In genomic region chr10:95430231-95430951, GRCh38 we compare ENCODE assay signal across 8 cellular contexts.
DNase-seq lines count a peak whose midpoint lies in the region; ATAC-seq lines count a peak whose summit lies in the region.

No MANE protein-coding gene starts in this region.

- ATAC-seq in GM18499 (IDR thresholded peaks at IDR 0.05; ENCODE audit: insufficient read depth, unreplicated experiment), result peak; percentile 51
- peak; percentile 79 for ATAC-seq in HG02840 (IDR thresholded peaks at IDR 0.05; ENCODE audit: low FRiP score, unreplicated experiment)
- peak; percentile 90 for ATAC-seq in memory B cell (ENCODE audit: low read depth)

- H3K9me3 Mint-ChIP-seq in memory B cell, result no peaks in the 10 kb centered on the region

- H3K27ac ChIP-seq in stomach smooth muscle (ENCODE audit: low read length), result peak overlapping the region; percentile 78

- H3K36me3 Mint-ChIP-seq in memory B cell, result no peaks in the 10 kb centered on the region

- H3K4me3 ChIP-seq in stomach smooth muscle (ENCODE audit: low read length in 2 of 2), result peak overlapping the region in 1 of 2 donors; percentile 8

- peak; percentile 83 for DNase-seq in AG20443 (ENCODE audit: low spot score)
- DNase-seq in NCI-H146 treated with DMSO at 0.1 percent for 48 hours (lab: John Stamatoyannopoulos, UW; ENCODE audit: unreplicated experiment), result peak; percentile 26
- peak; percentile 3 to 10 for DNase-seq in activated CD4-positive, alpha-beta T cell treated with anti-CD3 and anti-CD28 coated beads for 24 hours (ENCODE audit: low read depth in 2 of 2)
- DNase-seq in dermis blood vessel endothelial cell, result peak; percentile 81
- peak; percentile 32 to 58 for DNase-seq in memory B cell (ENCODE audit: low spot score in 2 of 2)

- peaks cover 6% of the 10 kb centered on the region for H3K4me1 Mint-ChIP-seq in memory B cell

- no peak overlapping the region for H3K9ac ChIP-seq in stomach smooth muscle (ENCODE audit: low read length in 2 of 2)

- peaks cover 12% of the 10 kb centered on the region for H3K27me3 Mint-ChIP-seq in memory B cell

- peaks cover 82% of the 10 kb centered on the region for H3K4me1 ChIP-seq in stomach smooth muscle (ENCODE audit: control insufficient read depth, insufficient read depth, low read length)

- no peaks in the 10 kb centered on the region for H3K9me3 ChIP-seq in stomach smooth muscle (ENCODE audit: control insufficient read depth in 2 of 2, low read length in 2 of 2)

- no peak overlapping the region for H3K4me3 Mint-ChIP-seq in memory B cell

- H3K27ac Mint-ChIP-seq in memory B cell, result no peak overlapping the region

- H3K27me3 ChIP-seq in stomach smooth muscle (ENCODE audit: control insufficient read depth in 1 of 2, insufficient read depth in 2 of 2, low read length in 2 of 2), result no peaks in the 10 kb centered on the region

- H3K36me3 ChIP-seq in stomach smooth muscle (ENCODE audit: control insufficient read depth in 2 of 2, insufficient read depth in 2 of 2, low read length in 2 of 2), result peaks cover 36 to 45% of the 10 kb centered on the region in 2 donors

Comparison
In these comparisons a context has a peak if more than half of its experiments do, and no peak if none do; other contexts are left out.
1. DNase-seq: peak in every context shown above with its lines; median percentile 83 in AG20443; 81 in dermis blood vessel endothelial cell; 45 in memory B cell; 26 in NCI-H146 treated with DMSO at 0.1 percent for 48 hours; 6 in activated CD4-positive, alpha-beta T cell treated with anti-CD3 and anti-CD28 coated beads for 24 hours.